ENCODE assay signal across 19 cellular contexts in genomic region chr3:105906345-105906744, GRCh38. TPM values are rescaled to one million over a fixed set of nuclear protein-coding genes. Genes with fewer than 3 reads are reported as not detected.
DNase-seq lines count a peak whose midpoint lies in the region; ATAC-seq and TF ChIP-seq lines count a peak whose summit lies in the region.
"Had no signal": no experiment of that assay in that cellular context is flagged by ENCODE, and none has a peak within 500 bp of the region (broad histone marks: within the 10 kb centered on the region; RNA-seq: fewer than 3 reads in every experiment).

No MANE protein-coding gene starts in this region.

- no peak overlapping the region for H3K27ac Mint-ChIP-seq in activated T-helper 2 cell treated with anti-CD3 and anti-CD28 coated beads, Interferon-gamma antibody, Interleukin-2, Interleukin-4, amounts not matched to agents 10 μg/mL and 5 μg/mL and 100 μg/mL, durations not matched to agents 14 hours and 24 hours and 36 hours
- H3K27ac Mint-ChIP-seq: effector memory CD8-positive, alpha-beta T cell; H9 had no signal

- H3K4me1 Mint-ChIP-seq in activated T-helper 2 cell treated with anti-CD3 and anti-CD28 coated beads, Interferon-gamma antibody, Interleukin-2, Interleukin-4, amounts not matched to agents 10 μg/mL and 5 μg/mL and 100 μg/mL, durations not matched to agents 14 hours and 24 hours and 36 hours (ENCODE audit: low read depth) = peaks cover 9% of the 10 kb centered on the region
- H3K4me1 Mint-ChIP-seq: H9 had no signal

- H3K4me2 ChIP-seq in PC-3 (ENCODE audit: low read length) = 0 out of 2 replicates have a peak overlapping the region, but pooled peaks have one; percentile 19

- H3K36me3 ChIP-seq in PC-3 (ENCODE audit: low read depth, low read length) (no peaks in the 10 kb centered on the region), esophagus muscularis mucosa (no peaks in the 10 kb centered on the region), thyroid gland (no peaks in the 10 kb centered on the region)
- H3K36me3 ChIP-seq: WERI-Rb-1 had no signal

- H3K4me1 ChIP-seq in PC-3 (ENCODE audit: insufficient read depth, low read length) (peaks cover 27% of the 10 kb centered on the region), esophagus muscularis mucosa (peaks cover 13 to 33% (median 24%) of the 10 kb centered on the region in 4 donors), thyroid gland (peaks cover 28 to 39% of the 10 kb centered on the region in 2 donors)

- TF ChIP-seq CTCF in PC-3 (conservative IDR thresholded peaks at IDR 0.05; ENCODE audit: low read depth, low read length) (no peak), esophagus muscularis mucosa (IDR thresholded peaks at IDR 0.05) (no peak), omental fat pad (IDR thresholded peaks at IDR 0.05) (no peak), thyroid gland (IDR thresholded peaks at IDR 0.05) (no peak)

- no peaks in the 10 kb centered on the region for H3K9me3 ChIP-seq in PC-3 (ENCODE audit: low read length)
- no peaks in the 10 kb centered on the region for H3K9me3 ChIP-seq in esophagus muscularis mucosa
- H3K9me3 ChIP-seq in thyroid gland = no peaks in the 10 kb centered on the region

- H3K9me3 Mint-ChIP-seq in activated T-helper 2 cell treated with anti-CD3 and anti-CD28 coated beads, Interferon-gamma antibody, Interleukin-2, Interleukin-4, amounts not matched to agents 10 μg/mL and 5 μg/mL and 100 μg/mL, durations not matched to agents 14 hours and 24 hours and 36 hours = peaks cover 13% of the 10 kb centered on the region
- H3K9me3 Mint-ChIP-seq: effector memory CD8-positive, alpha-beta T cell; H9; nephron had no signal

- no peaks in the 10 kb centered on the region for H4K20me1 ChIP-seq in PC-3 (ENCODE audit: low read length)

- H3K4me3 Mint-ChIP-seq in activated T-helper 2 cell treated with anti-CD3 and anti-CD28 coated beads, Interferon-gamma antibody, Interleukin-2, Interleukin-4, amounts not matched to agents 10 μg/mL and 5 μg/mL and 100 μg/mL, durations not matched to agents 14 hours and 24 hours and 36 hours (ENCODE audit: low read depth) = no peak overlapping the region
- H3K4me3 Mint-ChIP-seq: CD14-positive monocyte; effector memory CD8-positive, alpha-beta T cell; H9; nephron had no signal

- DNase-seq in PC-3 = no peak
- no peak for DNase-seq in esophagus muscularis mucosa (ENCODE audit: extremely low spot score)
- DNase-seq in omental fat pad (ENCODE audit: low spot score) = no peak
- no peak for DNase-seq in thyroid gland
- DNase-seq in stimulated activated naive CD4-positive, alpha-beta T cell treated with Interleukin-2 at 50 U/mL for 16 hours (lab: John Stamatoyannopoulos, UW) = no peak
- no peak for DNase-seq in activated CD4-positive, alpha-beta T cell treated with anti-CD3 and anti-CD28 coated beads, Interleukin-2, amount 50 U/mL, for 4 hours
- no peak for DNase-seq in activated T-helper 2 cell treated with anti-CD3 and anti-CD28 coated beads, Interferon-gamma antibody, Interleukin-2, Interleukin-4, amounts not matched to agents 10 μg/mL and 5 μg/mL and 100 μg/mL, durations not matched to agents 14 hours and 24 hours and 36 hours (ENCODE audit: low spot score)
- DNase-seq: activated T-cell treated with anti-CD3 and anti-CD28 coated beads for 4 hours; effector memory CD8-positive, alpha-beta T cell; GF-D8; H9; hippocampal formation; NCI-H1694; T-helper 2 cell; WERI-Rb-1 had no signal

- no peaks in the 10 kb centered on the region for H3K27me3 Mint-ChIP-seq in activated T-helper 2 cell treated with anti-CD3 and anti-CD28 coated beads, Interferon-gamma antibody, Interleukin-2, Interleukin-4, amounts not matched to agents 10 μg/mL and 5 μg/mL and 100 μg/mL, durations not matched to agents 14 hours and 24 hours and 36 hours (ENCODE audit: low read depth)
- H3K27me3 Mint-ChIP-seq: effector memory CD8-positive, alpha-beta T cell had no signal

- no peak for TF ChIP-seq EP300 in esophagus muscularis mucosa (IDR thresholded peaks at IDR 0.05)

- no peaks in the 10 kb centered on the region for H3K79me2 ChIP-seq in PC-3 (ENCODE audit: low read length)

- H3K27me3 ChIP-seq in PC-3 (ENCODE audit: low read length) (no peaks in the 10 kb centered on the region), esophagus muscularis mucosa (no peaks in the 10 kb centered on the region), thyroid gland (no peaks in the 10 kb centered on the region)

- BruUV-seq in PC-3 (replicated peaks; lab: Mats Ljungman, UMichigan) = TSS peak; percentile 88

- no peaks in the 10 kb centered on the region for H3F3A ChIP-seq in PC-3 (ENCODE audit: low read length, unreplicated experiment)

- H2AFZ ChIP-seq in PC-3 (ENCODE audit: low read length) = no peak overlapping the region

- peaks cover 4% of the 10 kb centered on the region for H3K36me3 Mint-ChIP-seq in activated T-helper 2 cell treated with anti-CD3 and anti-CD28 coated beads, Interferon-gamma antibody, Interleukin-2, Interleukin-4, amounts not matched to agents 10 μg/mL and 5 μg/mL and 100 μg/mL, durations not matched to agents 14 hours and 24 hours and 36 hours (ENCODE audit: low read depth)
- H3K36me3 Mint-ChIP-seq: CD14-positive monocyte had no signal

- H3K9ac ChIP-seq in PC-3 (ENCODE audit: low read length) = peak overlapping the region; percentile 58

- H3K27ac ChIP-seq in PC-3 (ENCODE audit: low read length) (peak overlapping the region; percentile 83), esophagus muscularis mucosa (replicated peaks in 1 of 4) (peak overlapping the region; percentile 33 to 65 (median 52)), thyroid gland (peak overlapping the region; percentile 71 to 85 (median 82))
- H3K27ac ChIP-seq: WERI-Rb-1 had no signal

- H3K4me3 ChIP-seq in PC-3 (ENCODE audit: low read length) (no peak overlapping the region), esophagus muscularis mucosa (no peak overlapping the region), thyroid gland (replicated peaks in 1 of 3) (no peak overlapping the region)
- H3K4me3 ChIP-seq: GM12878 had no signal

- intact Hi-C loops in PC-3 (cut with micrococcal nuclease) = loop anchor here (2.0 to 5.0 kb wide), 3 partner anchors 38 to 208 kb away; partner anchors contain the start of gene CBLB
- intact Hi-C loops in esophagus muscularis mucosa (cut with DNase I) = no loop called here
- intact Hi-C loops in thyroid gland (cut with DNase I) = no loop called here
- intact Hi-C loops in activated T-helper 2 cell treated with anti-CD3 and anti-CD28 coated beads, Interferon-gamma antibody, Interleukin-2, Interleukin-4, amounts not matched to agents 10 μg/mL and 5 μg/mL and 100 μg/mL, durations not matched to agents 14 hours and 24 hours and 36 hours (cut with micrococcal nuclease) = no loop called here

- CTCF ChIA-PET in PC-3 (lab: Charles Lee) = interaction anchor here (0.7 kb wide), 1 partner anchor 654 kb away, joined by 3 read pairs; no protein-coding TSS in a partner anchor

- ATAC-seq in PC-3 (peak; percentile 67), omental fat pad (ENCODE audit: low FRiP score) (peak; percentile 24), HG02759 (IDR thresholded peaks at IDR 0.05; ENCODE audit: unreplicated experiment) (no peak)
- ATAC-seq: effector memory CD8-positive, alpha-beta T cell; GM12878 had no signal

- POLR2A ChIA-PET in PC-3 (lab: Charles Lee; ENCODE audit: unreplicated experiment) = interaction anchor here (0.6 to 0.7 kb wide), 2 partner anchors 15 to 48 kb away, joined by 3 read pairs; no protein-coding TSS in a partner anchor

- WGBS in esophagus muscularis mucosa = 67% methylated on average over 1 of the region's 1 CpG
- WGBS in thyroid gland, 2 donors = 80 to 88% methylated on average over 1 of the region's 1 CpG

- no peak for TF ChIP-seq POLR2A in esophagus muscularis mucosa (IDR thresholded peaks at IDR 0.05; ENCODE audit: low read depth)
- no peak for TF ChIP-seq POLR2A in thyroid gland (IDR thresholded peaks at IDR 0.05)

- H3K9me2 ChIP-seq in PC-3 (replicated peaks; ENCODE audit: low read length) = no peaks in the 10 kb centered on the region

RNA-seq across cellular contexts. Expression of gene CBLB, which starts 37.5 kb away (rescaled TPM):
- total RNA-seq in PC-3 (2014; rRNA removed) (20.0 and 23.9 TPM in 2 replicates), esophagus muscularis mucosa (10 to 100 TPM; 20.7 to 35.7 (median 26.2) TPM), omental fat pad (100 to 1,000 TPM in 3 of 4 donors, 10 to 100 TPM in 1; 94.7 to 205 (median 126) TPM), thyroid gland (100 to 1,000 TPM in 1 of 4 donors, 10 to 100 TPM in 3; 61.8 to 119 (median 83.4) TPM)
- 146 and 152 TPM in 2 replicates for total RNA-seq in activated T-helper 2 cell treated with anti-CD3 and anti-CD28 coated beads, Interferon-gamma antibody, Interleukin-2, Interleukin-4, amounts not matched to agents 10 μg/mL and 5 μg/mL and 100 μg/mL, durations not matched to agents 14 hours and 24 hours and 36 hours
